ENCODE assay signal across 19 cellular contexts in genomic region chr10:71720304-71720672, GRCh38. TPM values are rescaled to one million over a fixed set of nuclear protein-coding genes. Genes with fewer than 3 reads are reported as not detected.
"Had no signal": no experiment of that assay in that cellular context is flagged by ENCODE, and none has a peak within 500 bp of the region (broad histone marks: within the 10 kb centered on the region; RNA-seq: fewer than 3 reads in every experiment).

No MANE protein-coding gene starts in this region.

- H3K27ac Mint-ChIP-seq: activated CD8-positive, alpha-beta memory T cell treated with anti-CD3 and anti-CD28 coated beads, Interleukin-2, amount 10 ng/mL, durations not matched to agents 7 days and 5 days; immature natural killer cell; naive B cell had no signal

- H3K4me3 ChIP-seq: breast epithelium, lung, tibial artery, uterus had no signal

- H3K36me3 Mint-ChIP-seq: activated CD8-positive, alpha-beta memory T cell treated with anti-CD3 and anti-CD28 coated beads, Interleukin-2, amount 10 ng/mL, durations not matched to agents 7 days and 5 days; immature natural killer cell; naive B cell had no signal

- DNase-seq: activated CD4-positive, alpha-beta T cell treated with anti-CD3 and anti-CD28 coated beads, Interleukin-2, amount 50 U/mL, for 4 hours; activated CD4-positive, CD25-positive, alpha-beta regulatory T cell treated with anti-CD3 and anti-CD28 coated beads, Interleukin-2, amount 50 U/mL, for 72 hours; activated CD8-positive, alpha-beta memory T cell treated with anti-CD3 and anti-CD28 coated beads, Interleukin-2, amount 10 ng/mL, durations not matched to agents 7 days and 5 days; activated effector memory CD4-positive, alpha-beta T cell treated with anti-CD3 and anti-CD28 coated beads, Interleukin-2, amount 50 U/mL, for 16 hours; activated T-cell treated with anti-CD3 and anti-CD28 coated beads, Interleukin-2, amount 50 U/mL, for 1 hour; aorta; immature natural killer cell; left cardiac atrium; naive B cell; stimulated activated CD4-positive, alpha-beta T cell treated with anti-CD3 and anti-CD28 coated beads, Interleukin-1b, Interleukin-23, amount 100 ng/mL, for 48 hours; T1000; tibial artery; uterus had no signal

- H3K9me3 ChIP-seq: breast epithelium, tibial artery, uterus had no signal

- H3K9me3 Mint-ChIP-seq: immature natural killer cell, naive B cell had no signal

- H3K27me3 ChIP-seq: breast epithelium, tibial artery, uterus had no signal

- H3K27ac ChIP-seq: uterus had no signal

- ATAC-seq: activated CD8-positive, alpha-beta memory T cell treated with anti-CD3 and anti-CD28 coated beads, Interleukin-2, amount 10 ng/mL, durations not matched to agents 7 days and 5 days had no signal

- FAIRE-seq: frontal cortex had no signal

- H3K36me3 ChIP-seq: breast epithelium, tibial artery, uterus had no signal

- H3K4me3 Mint-ChIP-seq: activated CD8-positive, alpha-beta memory T cell treated with anti-CD3 and anti-CD28 coated beads, Interleukin-2, amount 10 ng/mL, durations not matched to agents 7 days and 5 days; immature natural killer cell had no signal

RNA-seq across cellular contexts. Expression of gene C10orf105, which starts 0.7 kb away (rescaled TPM):
- total RNA-seq: dermis microvascular lymphatic vessel endothelial cell, epithelial cell of proximal tubule, frontal cortex, renal cortical epithelial cell had no signal
- polyA plus RNA-seq: aorta had no signal
